Comparison of ENCODE assay signal across 16 cellular contexts in the genomic region with DNA sequence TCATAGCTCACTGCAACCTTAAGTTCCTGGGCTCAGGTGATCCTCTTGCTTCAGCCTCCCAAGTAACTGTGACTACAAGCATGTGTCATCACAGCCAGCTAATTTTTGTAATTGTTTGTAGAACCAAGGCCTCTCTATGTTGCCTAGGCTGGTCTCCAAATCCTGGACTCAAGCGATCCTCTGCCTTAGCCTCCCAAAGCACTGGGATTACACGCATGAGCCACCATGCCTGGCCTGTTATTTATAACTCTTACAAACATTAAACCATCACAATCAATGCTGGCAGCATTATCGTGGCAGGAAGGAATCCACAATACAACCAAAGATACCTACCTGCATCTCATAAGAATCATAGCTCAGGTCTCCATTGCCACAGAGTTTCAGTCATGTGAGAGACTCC. TPM values are rescaled to one million over a fixed set of nuclear protein-coding genes. Genes with fewer than 3 reads are reported as not detected.
DNase-seq lines count a peak whose midpoint lies in the region; ATAC-seq, FAIRE-seq and TF ChIP-seq lines count a peak whose summit lies in the region.
"Had no signal": no experiment of that assay in that cellular context is flagged by ENCODE, and none has a peak within 500 bp of the region (broad histone marks: within the 10 kb centered on the region; RNA-seq: fewer than 3 reads in every experiment).

No MANE protein-coding gene starts in this region.

- no peak for FAIRE-seq in small intestine (lab: Jason Lieb, UNC)
- FAIRE-seq: A549, HepG2, HTR-8/SVneo had no signal

- peak overlapping the region in 2 of 3 experiments; percentile 37 to 46; a peak in 2 of 7 replicates for H3K27ac Mint-ChIP-seq in H9
- H3K27ac Mint-ChIP-seq in nephron = peak overlapping the region; percentile 42 to 59 (median 44)
- H3K27ac Mint-ChIP-seq: CD14-positive monocyte; CD8-positive, alpha-beta T cell had no signal

- H3K27me3 ChIP-seq in H9 (ENCODE audit: insufficient read depth, low read length) (no peaks in the 10 kb centered on the region), hepatocyte (no peaks in the 10 kb centered on the region), small intestine (ENCODE audit: control insufficient read depth in 2 of 2, insufficient read depth in 2 of 2, low read length in 2 of 2) (no peaks in the 10 kb centered on the region)

- H3K9me3 Mint-ChIP-seq in H9 (no peaks in the 10 kb centered on the region; a peak in 1 of 5 replicates), nephron (no peaks in the 10 kb centered on the region)
- H3K9me3 Mint-ChIP-seq: CD8-positive, alpha-beta T cell had no signal

- no peak overlapping the region for H3K18ac ChIP-seq in H9 (ENCODE audit: insufficient read length, low read depth, low read length)

- no peak overlapping the region for H3T11ph ChIP-seq in H9 (ENCODE audit: low read length)

- no peak overlapping the region for H2AK5ac ChIP-seq in H9 (ENCODE audit: insufficient read length, low read length)

- no peaks in the 10 kb centered on the region for H3K36me3 ChIP-seq in hepatocyte (replicated peaks; ENCODE audit: insufficient read depth, low read depth)
- peaks cover 0 to 2% of the 10 kb centered on the region in 2 donors for H3K36me3 ChIP-seq in small intestine (ENCODE audit: control insufficient read depth in 2 of 2, insufficient read depth in 2 of 2, low read length in 2 of 2)

- H2BK15ac ChIP-seq in H9 (ENCODE audit: low read depth, low read length) = no peak overlapping the region

- H3K79me2 ChIP-seq in H9 (ENCODE audit: insufficient read depth, low read length) (no peaks in the 10 kb centered on the region), hepatocyte (no peaks in the 10 kb centered on the region)

- H2AFZ ChIP-seq in H9 (ENCODE audit: low read length) = no peak overlapping the region
- H2AFZ ChIP-seq in hepatocyte = no peak overlapping the region

- H2BK12ac ChIP-seq in H9 (ENCODE audit: insufficient read length, low read depth, low read length) = peak overlapping the region; percentile 20

- no peaks in the 10 kb centered on the region for H3K79me1 ChIP-seq in H9 (ENCODE audit: insufficient read depth, low read depth, low read length, poor library complexity, severe bottlenecking)

- no peak overlapping the region for H3K4me2 ChIP-seq in H9 (ENCODE audit: insufficient read depth, insufficient read length, low read length)
- no peak overlapping the region for H3K4me2 ChIP-seq in hepatocyte
- H3K4me2 ChIP-seq: A549 had no signal

- no peaks in the 10 kb centered on the region; the same call in 1 of the 2 replicates for H3K27me3 Mint-ChIP-seq in H9 (ENCODE audit: low read depth)
- peaks cover 15% of the 10 kb centered on the region for H3K27me3 Mint-ChIP-seq in nephron (ENCODE audit: low read depth)

- H3K9ac ChIP-seq in H9 (ENCODE audit: extremely low read depth, insufficient read length, low read length) = no peak overlapping the region

- H3K4me3 ChIP-seq in hepatocyte (no peak overlapping the region), small intestine (ENCODE audit: low read depth in 1 of 2, low read length in 2 of 2) (no peak overlapping the region)
- H3K4me3 ChIP-seq: A549 had no signal

- H4K91ac ChIP-seq in H9 (ENCODE audit: insufficient read length, low read depth, low read length) = no peak overlapping the region

- TF ChIP-seq CTCF in H9 (conservative IDR thresholded peaks at IDR 0.05) (no peak), hepatocyte (IDR thresholded peaks at IDR 0.05; ENCODE audit: poor library complexity) (no peak), nephron (IDR thresholded peaks at IDR 0.05; ENCODE audit: unreplicated experiment in 3 of 3) (no peak)

- WGBS in H9 (ENCODE audit: extremely low coverage, insufficient read length, low lambda C conversion rate) = no CpG with 5 or more reads among the region's 3 CpGs
- 79% methylated on average over 3 of the region's 3 CpGs for WGBS in hepatocyte (ENCODE audit: low lambda C conversion rate, missing lambda C conversion rate)
- WGBS in small intestine, 3 donors = 74 to 85% (median 82%) methylated on average over 3 of the region's 3 CpGs

- H3K9me3 ChIP-seq in H9 (ENCODE audit: control insufficient read depth, low read depth, low read length) (no peaks in the 10 kb centered on the region), hepatocyte (ENCODE audit: low read depth) (no peaks in the 10 kb centered on the region), small intestine (ENCODE audit: control insufficient read depth, low read depth) (no peaks in the 10 kb centered on the region)
- H3K9me3 ChIP-seq: A549 had no signal

- H3K14ac ChIP-seq in H9 (ENCODE audit: insufficient read depth, low read length) = no peak overlapping the region

- no peaks in the 10 kb centered on the region for H3K23me2 ChIP-seq in H9 (ENCODE audit: insufficient read length, low read depth, low read length, poor library complexity, severe bottlenecking)

- H3K4me3 Mint-ChIP-seq in H9 = no peak overlapping the region
- H3K4me3 Mint-ChIP-seq in nephron = no peak overlapping the region
- H3K4me3 Mint-ChIP-seq: CD14-positive monocyte; CD8-positive, alpha-beta T cell had no signal

- peak overlapping the region; percentile 34 for H2BK20ac ChIP-seq in H9 (ENCODE audit: low read depth, low read length, poor library complexity, severe bottlenecking)

- H3K9me2 ChIP-seq in hepatocyte (replicated peaks; ENCODE audit: insufficient read depth) = no peaks in the 10 kb centered on the region

- peaks cover 49% of the 10 kb centered on the region in 2 experiments for H3K4me1 Mint-ChIP-seq in H9
- no peaks in the 10 kb centered on the region for H3K4me1 Mint-ChIP-seq in nephron
- H3K4me1 Mint-ChIP-seq: CD14-positive monocyte had no signal

- H4K8ac ChIP-seq in H9 (replicated peaks; ENCODE audit: insufficient read length, low read depth, low read length) = no peak overlapping the region

- H2BK5ac ChIP-seq in H9 (ENCODE audit: insufficient read length, low read length) = no peak overlapping the region

- H3K36me3 Mint-ChIP-seq in H9 (ENCODE audit: insufficient read depth in 1 of 3, low read depth in 3 of 3) (peaks cover 2 to 7% (median 5%) of the 10 kb centered on the region in 3 experiments; a peak in 4 of 7 replicates), nephron (ENCODE audit: low read depth) (no peaks in the 10 kb centered on the region)
- H3K36me3 Mint-ChIP-seq: CD14-positive monocyte; CD8-positive, alpha-beta T cell had no signal

- no peak overlapping the region for H3K56ac ChIP-seq in H9 (ENCODE audit: insufficient read length, low read depth, low read length)

- H3K4me1 ChIP-seq in H9 (ENCODE audit: insufficient read depth, low read length) (peaks cover 13% of the 10 kb centered on the region), hepatocyte (ENCODE audit: insufficient read depth) (no peaks in the 10 kb centered on the region), small intestine (ENCODE audit: control insufficient read depth in 2 of 2, insufficient read depth in 1 of 2, low read depth in 1 of 2, low read length in 1 of 2) (no peaks in the 10 kb centered on the region)
- H3K4me1 ChIP-seq: A549 had no signal

- no peak overlapping the region for H2BK120ac ChIP-seq in H9 (ENCODE audit: low read depth, low read length, poor library complexity, severe bottlenecking)

- DNase-seq in H9 (no peak), hepatocyte (ENCODE audit: low spot score) (no peak), RPMI8226 (no peak), small intestine (no peak), left lobe of liver (ENCODE audit: low spot score) (no peak)
- DNase-seq: CD8-positive, alpha-beta T cell; COR-L47; DMS53; GF-D8; H7 had no signal

- no peak for ATAC-seq in left lobe of liver
- ATAC-seq: A549; CD8-positive, alpha-beta T cell; HepG2 had no signal

- no peak overlapping the region for H3K23ac ChIP-seq in H9 (ENCODE audit: insufficient read length, low read depth, low read length)

- no peak overlapping the region for H3K27ac ChIP-seq in H9 (ENCODE audit: insufficient read length, low read depth, low read length)
- peak overlapping the region; percentile 50 for H3K27ac ChIP-seq in hepatocyte
- H3K27ac ChIP-seq in small intestine (ENCODE audit: low read depth in 1 of 2, low read length in 1 of 2) = no peak overlapping the region
- H3K27ac ChIP-seq: A549 had no signal

- no peak overlapping the region; the same call in 1 of the 2 replicates for H3K4ac ChIP-seq in H9 (ENCODE audit: low read depth, low read length)

- H4K20me1 ChIP-seq in H9 (ENCODE audit: control insufficient read depth, insufficient read depth, insufficient read length) = no peaks in the 10 kb centered on the region
- no peaks in the 10 kb centered on the region for H4K20me1 ChIP-seq in hepatocyte (ENCODE audit: insufficient read depth, poor library complexity, severe bottlenecking)

- H4K5ac ChIP-seq in H9 (ENCODE audit: insufficient read length, low read depth, low read length) = no peak overlapping the region

RNA-seq across cellular contexts. Expression of gene SMIM31, which starts 48.4 kb away (rescaled TPM):
- not detected in 2 replicates for total RNA-seq in H9 (2021)
- 0.43 and 0.44 TPM in 2 replicates for total RNA-seq in hepatocyte
- 0.23 and 0.51 TPM in 2 replicates for polyA plus RNA-seq in hepatocyte
- 10 to 100 TPM; 16.7 to 86.1 (median 44.6) TPM for polyA plus RNA-seq in small intestine
- not detected for total RNA-seq in left lobe of liver
- total RNA-seq: CD8-positive, alpha-beta T cell; H7; HepG2 had no signal
- polyA plus RNA-seq: BJ, CD14-positive monocyte, HepG2 had no signal
